Comparison of ENCODE assay signal across 1 cellular context in genomic region chr16:85139888-85140339, GRCh38.
TF ChIP-seq lines count a peak whose summit lies in the region.

No MANE protein-coding gene starts in this region.

TF ChIP-seq in HepG2, 621 proteins besides CTCF, POLR2A, EP300 and RAD21 (continued from another document and continues in another):
- no peak for TF ChIP-seq ZMYM4 (CRISPR knock-in tag; IDR thresholded peaks at IDR 0.05)
- TF ChIP-seq NFKBIZ (CRISPR knock-in tag; IDR thresholded peaks at IDR 0.05): no peak
- TF ChIP-seq MTA3 (CRISPR knock-in tag; IDR thresholded peaks at IDR 0.05): no peak
- no peak for TF ChIP-seq HDAC6 (IDR thresholded peaks at IDR 0.05; ENCODE audit: low read depth, low read length)
- no peak for TF ChIP-seq SYNCRIP (IDR thresholded peaks at IDR 0.05; ENCODE audit: insufficient read depth, low read depth, low read length)
- peak; percentile 96 for TF ChIP-seq HNF4A (CRISPR knock-in tag; IDR thresholded peaks at IDR 0.05)
- TF ChIP-seq EZH2 (conservative IDR thresholded peaks at IDR 0.05; ENCODE audit: low read depth, low read length): no peak
- TF ChIP-seq ZNF282 (IDR thresholded peaks at IDR 0.05; ENCODE audit: partially characterized antibody): no peak
- no peak for TF ChIP-seq FOXA1 (IDR thresholded peaks at IDR 0.05)
- 0 out of 2 replicates have a peak, but pooled peaks have one; percentile 34 for TF ChIP-seq FOXA1 (CRISPR knock-in tag; IDR thresholded peaks at IDR 0.05)
- no peak for TF ChIP-seq ZBTB21 (CRISPR knock-in tag; IDR thresholded peaks at IDR 0.05)
- no peak for TF ChIP-seq ZMAT5 (CRISPR knock-in tag; IDR thresholded peaks at IDR 0.05; ENCODE audit: borderline replicate concordance, low read depth)
- peak; percentile 70; the same call in 1 of the 2 replicates for TF ChIP-seq ZNF792 (CRISPR knock-in tag; IDR thresholded peaks at IDR 0.05)
- TF ChIP-seq ZFP36L1 (CRISPR knock-in tag; IDR thresholded peaks at IDR 0.05): no peak
- TF ChIP-seq SRF (IDR thresholded peaks at IDR 0.05; ENCODE audit: low read depth, low read length): no peak
- peak; percentile 74 for TF ChIP-seq RXRB (CRISPR knock-in tag; IDR thresholded peaks at IDR 0.05; ENCODE audit: borderline replicate concordance)
- TF ChIP-seq LBX2 (CRISPR knock-in tag; IDR thresholded peaks at IDR 0.05; ENCODE audit: borderline replicate concordance): no peak
- no peak for TF ChIP-seq NFRKB (IDR thresholded peaks at IDR 0.05)
- TF ChIP-seq ARHGAP35 (CRISPR knock-in tag; IDR thresholded peaks at IDR 0.05; ENCODE audit: borderline replicate concordance): no peak
- TF ChIP-seq, protein P1, sequence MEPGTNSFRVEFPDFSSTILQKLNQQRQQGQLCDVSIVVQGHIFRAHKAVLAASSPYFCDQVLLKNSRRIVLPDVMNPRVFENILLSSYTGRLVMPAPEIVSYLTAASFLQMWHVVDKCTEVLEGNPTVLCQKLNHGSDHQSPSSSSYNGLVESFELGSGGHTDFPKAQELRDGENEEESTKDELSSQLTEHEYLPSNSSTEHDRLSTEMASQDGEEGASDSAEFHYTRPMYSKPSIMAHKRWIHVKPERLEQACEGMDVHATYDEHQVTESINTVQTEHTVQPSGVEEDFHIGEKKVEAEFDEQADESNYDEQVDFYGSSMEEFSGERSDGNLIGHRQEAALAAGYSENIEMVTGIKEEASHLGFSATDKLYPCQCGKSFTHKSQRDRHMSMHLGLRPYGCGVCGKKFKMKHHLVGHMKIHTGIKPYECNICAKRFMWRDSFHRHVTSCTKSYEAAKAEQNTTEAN (CRISPR knock-in tag; conservative IDR thresholded peaks at IDR 0.05): peak; percentile 77
- TF ChIP-seq ZNF746 (CRISPR knock-in tag; IDR thresholded peaks at IDR 0.05): no peak
- TF ChIP-seq ZSCAN9 (CRISPR knock-in tag; IDR thresholded peaks at IDR 0.05; ENCODE audit: borderline replicate concordance): peak; percentile 52; the same call in 1 of the 2 replicates
- no peak for TF ChIP-seq ZNF589 (CRISPR knock-in tag; conservative IDR thresholded peaks at IDR 0.05)
- no peak for TF ChIP-seq HCFC1 (IDR thresholded peaks at IDR 0.05; ENCODE audit: low read depth, low read length)
- TF ChIP-seq, protein P2, sequence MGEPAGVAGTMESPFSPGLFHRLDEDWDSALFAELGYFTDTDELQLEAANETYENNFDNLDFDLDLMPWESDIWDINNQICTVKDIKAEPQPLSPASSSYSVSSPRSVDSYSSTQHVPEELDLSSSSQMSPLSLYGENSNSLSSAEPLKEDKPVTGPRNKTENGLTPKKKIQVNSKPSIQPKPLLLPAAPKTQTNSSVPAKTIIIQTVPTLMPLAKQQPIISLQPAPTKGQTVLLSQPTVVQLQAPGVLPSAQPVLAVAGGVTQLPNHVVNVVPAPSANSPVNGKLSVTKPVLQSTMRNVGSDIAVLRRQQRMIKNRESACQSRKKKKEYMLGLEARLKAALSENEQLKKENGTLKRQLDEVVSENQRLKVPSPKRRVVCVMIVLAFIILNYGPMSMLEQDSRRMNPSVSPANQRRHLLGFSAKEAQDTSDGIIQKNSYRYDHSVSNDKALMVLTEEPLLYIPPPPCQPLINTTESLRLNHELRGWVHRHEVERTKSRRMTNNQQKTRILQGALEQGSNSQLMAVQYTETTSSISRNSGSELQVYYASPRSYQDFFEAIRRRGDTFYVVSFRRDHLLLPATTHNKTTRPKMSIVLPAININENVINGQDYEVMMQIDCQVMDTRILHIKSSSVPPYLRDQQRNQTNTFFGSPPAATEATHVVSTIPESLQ (CRISPR knock-in tag; conservative IDR thresholded peaks at IDR 0.05): 0 out of 2 replicates have a peak, but pooled peaks have one; percentile 58
- TF ChIP-seq ZNF691 (CRISPR knock-in tag; IDR thresholded peaks at IDR 0.05; ENCODE audit: borderline replicate concordance, low read depth): peak; percentile 56; the same call in 1 of the 2 replicates
- TF ChIP-seq ZNF350 (CRISPR knock-in tag; IDR thresholded peaks at IDR 0.05; ENCODE audit: borderline replicate concordance, low read depth): no peak
- TF ChIP-seq, protein P3, sequence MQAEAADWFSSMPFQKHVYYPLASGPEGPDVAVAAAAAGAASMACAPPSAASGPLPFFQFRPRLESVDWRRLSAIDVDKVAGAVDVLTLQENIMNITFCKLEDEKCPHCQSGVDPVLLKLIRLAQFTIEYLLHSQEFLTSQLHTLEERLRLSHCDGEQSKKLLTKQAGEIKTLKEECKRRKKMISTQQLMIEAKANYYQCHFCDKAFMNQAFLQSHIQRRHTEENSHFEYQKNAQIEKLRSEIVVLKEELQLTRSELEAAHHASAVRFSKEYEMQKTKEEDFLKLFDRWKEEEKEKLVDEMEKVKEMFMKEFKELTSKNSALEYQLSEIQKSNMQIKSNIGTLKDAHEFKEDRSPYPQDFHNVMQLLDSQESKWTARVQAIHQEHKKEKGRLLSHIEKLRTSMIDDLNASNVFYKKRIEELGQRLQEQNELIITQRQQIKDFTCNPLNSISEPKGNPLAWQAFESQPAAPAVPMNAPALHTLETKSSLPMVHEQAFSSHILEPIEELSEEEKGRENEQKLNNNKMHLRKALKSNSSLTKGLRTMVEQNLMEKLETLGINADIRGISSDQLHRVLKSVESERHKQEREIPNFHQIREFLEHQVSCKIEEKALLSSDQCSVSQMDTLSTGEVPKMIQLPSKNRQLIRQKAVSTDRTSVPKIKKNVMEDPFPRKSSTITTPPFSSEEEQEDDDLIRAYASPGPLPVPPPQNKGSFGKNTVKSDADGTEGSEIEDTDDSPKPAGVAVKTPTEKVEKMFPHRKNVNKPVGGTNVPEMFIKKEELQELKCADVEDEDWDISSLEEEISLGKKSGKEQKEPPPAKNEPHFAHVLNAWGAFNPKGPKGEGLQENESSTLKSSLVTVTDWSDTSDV (CRISPR knock-in tag; IDR thresholded peaks at IDR 0.05): no peak
- no peak for TF ChIP-seq SNAPC2 (CRISPR knock-in tag; IDR thresholded peaks at IDR 0.05)
- TF ChIP-seq ISL2 (CRISPR knock-in tag; IDR thresholded peaks at IDR 0.05): no peak; the same call in 1 of the 2 replicates
- TF ChIP-seq ZNF382 (CRISPR knock-in tag; IDR thresholded peaks at IDR 0.05; ENCODE audit: borderline replicate concordance): no peak
- no peak for TF ChIP-seq ZNF501 (CRISPR knock-in tag; IDR thresholded peaks at IDR 0.05)
- TF ChIP-seq NCOA2 (CRISPR knock-in tag; IDR thresholded peaks at IDR 0.05): peak; percentile 69
- no peak for TF ChIP-seq MEIS1 (CRISPR knock-in tag; IDR thresholded peaks at IDR 0.05; ENCODE audit: borderline replicate concordance)
- no peak for TF ChIP-seq NKX3-1 (CRISPR knock-in tag; IDR thresholded peaks at IDR 0.05)
- TF ChIP-seq, protein P4, sequence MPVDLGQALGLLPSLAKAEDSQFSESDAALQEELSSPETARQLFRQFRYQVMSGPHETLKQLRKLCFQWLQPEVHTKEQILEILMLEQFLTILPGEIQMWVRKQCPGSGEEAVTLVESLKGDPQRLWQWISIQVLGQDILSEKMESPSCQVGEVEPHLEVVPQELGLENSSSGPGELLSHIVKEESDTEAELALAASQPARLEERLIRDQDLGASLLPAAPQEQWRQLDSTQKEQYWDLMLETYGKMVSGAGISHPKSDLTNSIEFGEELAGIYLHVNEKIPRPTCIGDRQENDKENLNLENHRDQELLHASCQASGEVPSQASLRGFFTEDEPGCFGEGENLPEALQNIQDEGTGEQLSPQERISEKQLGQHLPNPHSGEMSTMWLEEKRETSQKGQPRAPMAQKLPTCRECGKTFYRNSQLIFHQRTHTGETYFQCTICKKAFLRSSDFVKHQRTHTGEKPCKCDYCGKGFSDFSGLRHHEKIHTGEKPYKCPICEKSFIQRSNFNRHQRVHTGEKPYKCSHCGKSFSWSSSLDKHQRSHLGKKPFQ (CRISPR knock-in tag; IDR thresholded peaks at IDR 0.05; ENCODE audit: insufficient replicate concordance): no peak
- peak; percentile 85 for TF ChIP-seq PATZ1 (CRISPR knock-in tag; IDR thresholded peaks at IDR 0.05)
- no peak for TF ChIP-seq ZNF781 (CRISPR knock-in tag; IDR thresholded peaks at IDR 0.05; ENCODE audit: borderline replicate concordance, not compliant biosample characterization)
- peak; percentile 79 for TF ChIP-seq ZSCAN25 (CRISPR knock-in tag; IDR thresholded peaks at IDR 0.05)
- no peak for TF ChIP-seq ZNF230 (CRISPR knock-in tag; IDR thresholded peaks at IDR 0.05)
- TF ChIP-seq, protein P5, sequence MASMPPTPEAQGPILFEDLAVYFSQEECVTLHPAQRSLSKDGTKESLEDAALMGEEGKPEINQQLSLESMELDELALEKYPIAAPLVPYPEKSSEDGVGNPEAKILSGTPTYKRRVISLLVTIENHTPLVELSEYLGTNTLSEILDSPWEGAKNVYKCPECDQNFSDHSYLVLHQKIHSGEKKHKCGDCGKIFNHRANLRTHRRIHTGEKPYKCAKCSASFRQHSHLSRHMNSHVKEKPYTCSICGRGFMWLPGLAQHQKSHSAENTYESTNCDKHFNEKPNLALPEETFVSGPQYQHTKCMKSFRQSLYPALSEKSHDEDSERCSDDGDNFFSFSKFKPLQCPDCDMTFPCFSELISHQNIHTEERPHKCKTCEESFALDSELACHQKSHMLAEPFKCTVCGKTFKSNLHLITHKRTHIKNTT (CRISPR knock-in tag; IDR thresholded peaks at IDR 0.05): no peak
- TF ChIP-seq SIX4 (CRISPR knock-in tag; IDR thresholded peaks at IDR 0.05): 0 out of 2 replicates have a peak, but pooled peaks have one; percentile 12
- TF ChIP-seq, protein P6, sequence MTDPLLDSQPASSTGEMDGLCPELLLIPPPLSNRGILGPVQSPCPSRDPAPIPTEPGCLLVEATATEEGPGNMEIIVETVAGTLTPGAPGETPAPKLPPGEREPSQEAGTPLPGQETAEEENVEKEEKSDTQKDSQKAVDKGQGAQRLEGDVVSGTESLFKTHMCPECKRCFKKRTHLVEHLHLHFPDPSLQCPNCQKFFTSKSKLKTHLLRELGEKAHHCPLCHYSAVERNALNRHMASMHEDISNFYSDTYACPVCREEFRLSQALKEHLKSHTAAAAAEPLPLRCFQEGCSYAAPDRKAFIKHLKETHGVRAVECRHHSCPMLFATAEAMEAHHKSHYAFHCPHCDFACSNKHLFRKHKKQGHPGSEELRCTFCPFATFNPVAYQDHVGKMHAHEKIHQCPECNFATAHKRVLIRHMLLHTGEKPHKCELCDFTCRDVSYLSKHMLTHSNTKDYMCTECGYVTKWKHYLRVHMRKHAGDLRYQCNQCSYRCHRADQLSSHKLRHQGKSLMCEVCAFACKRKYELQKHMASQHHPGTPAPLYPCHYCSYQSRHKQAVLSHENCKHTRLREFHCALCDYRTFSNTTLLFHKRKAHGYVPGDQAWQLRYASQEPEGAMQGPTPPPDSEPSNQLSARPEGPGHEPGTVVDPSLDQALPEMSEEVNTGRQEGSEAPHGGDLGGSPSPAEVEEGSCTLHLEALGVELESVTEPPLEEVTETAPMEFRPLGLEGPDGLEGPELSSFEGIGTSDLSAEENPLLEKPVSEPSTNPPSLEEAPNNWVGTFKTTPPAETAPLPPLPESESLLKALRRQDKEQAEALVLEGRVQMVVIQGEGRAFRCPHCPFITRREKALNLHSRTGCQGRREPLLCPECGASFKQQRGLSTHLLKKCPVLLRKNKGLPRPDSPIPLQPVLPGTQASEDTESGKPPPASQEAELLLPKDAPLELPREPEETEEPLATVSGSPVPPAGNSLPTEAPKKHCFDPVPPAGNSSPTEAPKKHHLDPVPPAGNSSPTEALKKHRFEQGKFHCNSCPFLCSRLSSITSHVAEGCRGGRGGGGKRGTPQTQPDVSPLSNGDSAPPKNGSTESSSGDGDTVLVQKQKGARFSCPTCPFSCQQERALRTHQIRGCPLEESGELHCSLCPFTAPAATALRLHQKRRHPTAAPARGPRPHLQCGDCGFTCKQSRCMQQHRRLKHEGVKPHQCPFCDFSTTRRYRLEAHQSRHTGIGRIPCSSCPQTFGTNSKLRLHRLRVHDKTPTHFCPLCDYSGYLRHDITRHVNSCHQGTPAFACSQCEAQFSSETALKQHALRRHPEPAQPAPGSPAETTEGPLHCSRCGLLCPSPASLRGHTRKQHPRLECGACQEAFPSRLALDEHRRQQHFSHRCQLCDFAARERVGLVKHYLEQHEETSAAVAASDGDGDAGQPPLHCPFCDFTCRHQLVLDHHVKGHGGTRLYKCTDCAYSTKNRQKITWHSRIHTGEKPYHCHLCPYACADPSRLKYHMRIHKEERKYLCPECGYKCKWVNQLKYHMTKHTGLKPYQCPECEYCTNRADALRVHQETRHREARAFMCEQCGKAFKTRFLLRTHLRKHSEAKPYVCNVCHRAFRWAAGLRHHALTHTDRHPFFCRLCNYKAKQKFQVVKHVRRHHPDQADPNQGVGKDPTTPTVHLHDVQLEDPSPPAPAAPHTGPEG (CRISPR knock-in tag; IDR thresholded peaks at IDR 0.05): no peak
- no peak for TF ChIP-seq NFKB2 (CRISPR knock-in tag; IDR thresholded peaks at IDR 0.05; ENCODE audit: borderline replicate concordance)
- no peak for TF ChIP-seq NONO (IDR thresholded peaks at IDR 0.05)
- no peak for TF ChIP-seq NONO (CRISPR knock-in tag; conservative IDR thresholded peaks at IDR 0.05)
- peak; percentile 77; the same call in 1 of the 2 replicates for TF ChIP-seq KDM1A (CRISPR knock-in tag; IDR thresholded peaks at IDR 0.05)
- no peak for TF ChIP-seq RFX3 (CRISPR knock-in tag; IDR thresholded peaks at IDR 0.05)
